ENCODE assay signal across 17 cellular contexts in the genomic region with DNA sequence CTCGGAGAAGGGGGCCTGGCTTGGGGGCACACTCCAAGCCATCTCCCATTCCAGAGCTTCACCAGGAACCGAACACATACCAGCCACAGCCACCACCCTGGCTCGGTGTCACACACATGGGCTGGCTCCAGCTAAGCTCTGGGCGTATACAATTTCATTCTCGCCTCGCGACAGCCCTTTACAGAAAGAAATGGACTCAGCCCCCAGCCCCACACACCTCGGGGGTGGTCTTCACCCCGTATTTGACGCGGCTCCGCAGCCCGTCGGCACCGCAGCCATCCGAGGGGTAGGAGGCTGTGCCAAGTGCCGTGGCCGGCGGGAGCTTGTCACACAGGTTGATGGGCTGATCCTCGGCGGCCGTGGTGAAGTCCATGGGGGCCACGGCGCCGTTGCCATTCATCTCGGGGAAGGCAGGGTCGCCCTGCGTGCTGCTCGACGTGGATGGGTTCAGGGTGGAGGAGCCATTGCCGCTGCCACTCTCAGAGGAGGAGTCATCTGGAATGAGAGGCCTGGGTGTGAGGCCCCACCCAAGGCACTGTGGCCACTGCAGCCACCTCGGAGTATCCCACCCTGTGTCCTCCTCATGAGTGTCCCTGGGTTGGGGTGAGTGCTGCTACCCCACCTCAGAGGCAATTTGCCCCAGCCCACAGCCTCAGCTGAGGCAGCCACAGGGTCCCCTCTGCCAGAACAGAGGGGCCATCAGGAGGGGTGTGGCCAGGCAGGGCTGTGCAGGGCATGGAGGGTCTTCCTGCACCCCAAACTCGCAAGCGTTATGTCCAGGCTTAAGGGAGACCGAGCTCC.
A peak's percentile ranks its signal among the peaks of the same experiment; 100 is the strongest.
DNase-seq lines count a peak whose midpoint lies in the region; ATAC-seq, FAIRE-seq and TF ChIP-seq lines count a peak whose summit lies in the region.
"Had no signal": no experiment of that assay in that cellular context is flagged by ENCODE, and none has a peak within 500 bp of the region (broad histone marks: within the 10 kb centered on the region; RNA-seq: fewer than 3 reads in every experiment).

No MANE protein-coding gene starts in this region.

- H3K27me3 ChIP-seq in KMS-11 (ENCODE audit: insufficient read depth, low read depth) = no peaks in the 10 kb centered on the region
- no peaks in the 10 kb centered on the region for H3K27me3 ChIP-seq in adipocyte (replicated peaks; ENCODE audit: control insufficient read depth, insufficient read depth, low read length)
- no peaks in the 10 kb centered on the region for H3K27me3 ChIP-seq in HepG2 (ENCODE audit: control insufficient read depth in 1 of 2, insufficient read depth in 2 of 2, low read length in 2 of 2)
- H3K27me3 ChIP-seq in smooth muscle cell (ENCODE audit: low read depth) = no peaks in the 10 kb centered on the region
- no peaks in the 10 kb centered on the region for H3K27me3 ChIP-seq in foreskin keratinocyte
- H3K27me3 ChIP-seq: BE2C, esophagus squamous epithelium, ovary, thyroid gland had no signal

- H3K9me3 ChIP-seq in adipocyte (ENCODE audit: control insufficient read depth, low read length) (no peaks in the 10 kb centered on the region), HepG2 (ENCODE audit: low read length) (no peaks in the 10 kb centered on the region), smooth muscle cell (replicated peaks; ENCODE audit: low read depth) (no peaks in the 10 kb centered on the region)
- H3K9me3 ChIP-seq: BE2C, esophagus squamous epithelium, ovary, thyroid gland had no signal

- TF ChIP-seq EP300 in HepG2 (IDR thresholded peaks at IDR 0.05; ENCODE audit: low read depth in 2 of 2, low read length in 2 of 2) (no peak), HepG2 (CRISPR knock-in tag; IDR thresholded peaks at IDR 0.05; ENCODE audit: borderline replicate concordance) (no peak)

- no peak for TF ChIP-seq RAD21 in HepG2 (CRISPR knock-in tag; IDR thresholded peaks at IDR 0.05)

- H3K79me2 ChIP-seq in KMS-11 (ENCODE audit: insufficient read depth, low read depth) (no peaks in the 10 kb centered on the region), HepG2 (ENCODE audit: insufficient read depth, low read length) (peaks cover 15% of the 10 kb centered on the region), smooth muscle cell (ENCODE audit: low read depth) (peaks cover 52% of the 10 kb centered on the region)

- POLR2A ChIA-PET in HepG2 (lab: Yijun Ruan, JAX) = interaction anchor here (1.4 kb wide), 1 partner anchor 10 kb away, joined by 3 read pairs; no protein-coding TSS in a partner anchor

- TF ChIP-seq POLR2A in HepG2 (IDR thresholded peaks at IDR 0.05; ENCODE audit: insufficient read depth in 1 of 2, low read depth in 2 of 2, low read length in 2 of 2) = no peak

- H3K4me3 ChIP-seq in KMS-11 (IDR thresholded peaks at IDR 0.05; ENCODE audit: insufficient read depth, low read depth, low read length) = no peak overlapping the region
- H3K4me3 ChIP-seq in adipocyte (ENCODE audit: low read length) = no peak overlapping the region
- H3K4me3 ChIP-seq in HepG2 (replicated peaks in 1 of 3; ENCODE audit: insufficient read depth in 1 of 3, low read depth in 2 of 3, low read length in 3 of 3) = no peak overlapping the region
- no peak overlapping the region for H3K4me3 ChIP-seq in smooth muscle cell

- DNase-seq in adipocyte (ENCODE audit: low read depth) (no peak), HepG2 (ENCODE audit: low spot score) (no peak), smooth muscle cell (lab: John Stamatoyannopoulos, UW; ENCODE audit: unreplicated experiment) (no peak), foreskin keratinocyte (no peak), AG20443 (ENCODE audit: low spot score) (no peak), dedifferentiated amniotic fluid mesenchymal stem cell (ENCODE audit: extremely low spot score) (no peak)
- DNase-seq: activated CD8-positive, alpha-beta T cell treated with anti-CD3 and anti-CD28 coated beads, Interleukin-2, amount 10 ng/mL, durations not matched to agents 7 days and 5 days; amniotic stem cell; DND-41; esophagus squamous epithelium; NCI-H1048; NCI-H2081 treated with DMSO at 0.1 percent for 48 hours had no signal

- H3K9ac ChIP-seq in KMS-11 (peak overlapping the region; percentile 51; the same call in 1 of the 2 replicates), adipocyte (ENCODE audit: low read length) (peak overlapping the region; percentile 39), HepG2 (ENCODE audit: insufficient read depth, low read depth, low read length) (no peak overlapping the region), smooth muscle cell (ENCODE audit: low read depth) (peak overlapping the region; percentile 79)

- H4K20me1 ChIP-seq in KMS-11 (ENCODE audit: insufficient read depth) (no peaks in the 10 kb centered on the region), HepG2 (ENCODE audit: insufficient read depth, low read length) (0 out of 2 replicates have a peak, but pooled peaks cover 3% of the 10 kb centered on the region), smooth muscle cell (ENCODE audit: low read depth) (peaks cover 94% of the 10 kb centered on the region)

- H3K4me2 ChIP-seq in KMS-11 = peak overlapping the region; percentile 86
- H3K4me2 ChIP-seq in HepG2 (ENCODE audit: low read depth, low read length) = no peak overlapping the region
- peak overlapping the region; percentile 97 for H3K4me2 ChIP-seq in smooth muscle cell

- no peaks in the 10 kb centered on the region for H3K36me3 ChIP-seq in KMS-11 (ENCODE audit: insufficient read depth)
- H3K36me3 ChIP-seq in adipocyte (ENCODE audit: control insufficient read depth, insufficient read depth, low read length, severe bottlenecking) = peaks cover 11% of the 10 kb centered on the region
- H3K36me3 ChIP-seq in HepG2 (replicated peaks in 1 of 2; ENCODE audit: control insufficient read depth in 1 of 2, insufficient read depth in 2 of 2, low read length in 2 of 2) = peaks cover 61 to 76% of the 10 kb centered on the region in 2 experiments
- H3K36me3 ChIP-seq in smooth muscle cell (ENCODE audit: low read depth) = peaks cover 3% of the 10 kb centered on the region
- H3K36me3 ChIP-seq: ovary had no signal

- peaks cover 19% of the 10 kb centered on the region for H3F3A ChIP-seq in smooth muscle cell (ENCODE audit: low read depth)

- WGBS in HepG2 (ENCODE audit: low lambda C conversion rate) = 98% methylated on average over 34 of the region's 35 CpGs
- 94% methylated on average over 35 of the region's 35 CpGs for WGBS in smooth muscle cell (ENCODE audit: low lambda C conversion rate)

- no TSS peak for BruUV-seq in HepG2 (replicated peaks; lab: Mats Ljungman, UMichigan)

- no peak for TF ChIP-seq CTCF in KMS-11 (conservative IDR thresholded peaks at IDR 0.05; ENCODE audit: low read depth, low read length)
- TF ChIP-seq CTCF in HepG2 (CRISPR knock-in tag; IDR thresholded peaks at IDR 0.05) = no peak
- TF ChIP-seq CTCF in smooth muscle cell (IDR thresholded peaks at IDR 0.05; ENCODE audit: borderline replicate concordance, insufficient read depth, poor library complexity, severe bottlenecking) = no peak
- no peak for TF ChIP-seq CTCF in foreskin keratinocyte (conservative IDR thresholded peaks at IDR 0.05)

- no peak for ATAC-seq in HepG2
- no peak for ATAC-seq in foreskin keratinocyte

- in situ Hi-C loops in HepG2 (cut with HindIII; ENCODE audit: extremely low pct_ligation_motif_present, low pct_unique_long_range_greater_than_20kb) = no loop called here

- H3K4me1 ChIP-seq in KMS-11 (ENCODE audit: low read depth, poor library complexity, severe bottlenecking) (peaks cover 18% of the 10 kb centered on the region), adipocyte (ENCODE audit: control insufficient read depth, insufficient read depth, low read length) (peaks cover 2% of the 10 kb centered on the region), HepG2 (ENCODE audit: insufficient read depth, low read length) (no peaks in the 10 kb centered on the region), smooth muscle cell (ENCODE audit: low read depth) (peaks cover 15% of the 10 kb centered on the region), foreskin keratinocyte (no peaks in the 10 kb centered on the region)

- intact Hi-C loops in HepG2 (cut with micrococcal nuclease; ENCODE audit: unreplicated experiment) = no loop called here

- FAIRE-seq in HepG2 (lab: Jason Lieb, UNC) = no peak
- FAIRE-seq: islet of Langerhans had no signal

- peak overlapping the region; percentile 45; the same call in 1 of the 2 replicates for H3K27ac ChIP-seq in KMS-11
- no peak overlapping the region for H3K27ac ChIP-seq in HepG2 (ENCODE audit: extremely low read length, insufficient read depth, low read length)
- peak overlapping the region; percentile 86 for H3K27ac ChIP-seq in smooth muscle cell (ENCODE audit: low read depth)
- no peak overlapping the region for H3K27ac ChIP-seq in foreskin keratinocyte
- H3K27ac ChIP-seq: esophagus squamous epithelium, ovary had no signal

- H2AFZ ChIP-seq in KMS-11 (ENCODE audit: low read depth) = peak overlapping the region; percentile 81
- no peak overlapping the region for H2AFZ ChIP-seq in HepG2 (ENCODE audit: low read length)
- no peak overlapping the region for H2AFZ ChIP-seq in smooth muscle cell (ENCODE audit: low read depth)

- CTCF ChIA-PET in HepG2 (lab: Yijun Ruan, JAX; ENCODE audit: low intra/inter-chr PET ratio, low total read pairs) = no interaction called here

TF ChIP-seq in HepG2, 621 proteins besides CTCF, POLR2A, EP300 and RAD21:
- TF ChIP-seq AGO2 (optimal IDR thresholded peaks at IDR 0.05; ENCODE audit: low read depth, low read length) = peak; percentile 80
- TF ChIP-seq SSRP1 (CRISPR knock-in tag; IDR thresholded peaks at IDR 0.05) = no peak

Comparison
In these comparisons a context has a peak if more than half of its experiments do, and no peak if none do; other contexts are left out.
1. H3K27ac ChIP-seq: peak in KMS-11 (single experiment) and smooth muscle cell (single experiment); none in HepG2 (single experiment) and foreskin keratinocyte (single experiment).